ENCODE assay signal across 8 cellular contexts in genomic region chr3:185976977-185977678, GRCh38. TPM values are rescaled to one million over a fixed set of nuclear protein-coding genes. Genes with fewer than 3 reads are reported as not detected.
DNase-seq lines count a peak whose midpoint lies in the region; ATAC-seq and TF ChIP-seq lines count a peak whose summit lies in the region.

No MANE protein-coding gene starts in this region.

- TF ChIP-seq RAD21 in liver (IDR thresholded peaks at IDR 0.05) = peak; percentile 75 to 85

- H3K9ac ChIP-seq in liver (ENCODE audit: low read depth in 1 of 2, low read length in 2 of 2) = no peak overlapping the region

- no peaks in the 10 kb centered on the region for H3K4me1 ChIP-seq in liver (ENCODE audit: control insufficient read depth in 4 of 4, insufficient read depth in 4 of 4, low read length in 3 of 4)

- no peak overlapping the region for H3K4me3 ChIP-seq in AG10803 (ENCODE audit: low read length)
- H3K4me3 ChIP-seq in choroid plexus epithelial cell (ENCODE audit: low read depth, low read length) = no peak overlapping the region
- H3K4me3 ChIP-seq in liver (ENCODE audit: low read depth in 1 of 3, low read length in 3 of 3) = no peak overlapping the region

- ATAC-seq in GM18909 (IDR thresholded peaks at IDR 0.05; ENCODE audit: poor library complexity, unreplicated experiment) (peak; percentile 79), HG03342 (IDR thresholded peaks at IDR 0.05; ENCODE audit: unreplicated experiment) (peak; percentile 88)

- no peaks in the 10 kb centered on the region for H3K9me3 ChIP-seq in liver (ENCODE audit: control insufficient read depth in 4 of 4, low read length in 3 of 4)

- TF ChIP-seq CTCF in AG10803 (conservative IDR thresholded peaks at IDR 0.05; ENCODE audit: low read length) (peak; percentile 96), choroid plexus epithelial cell (conservative IDR thresholded peaks at IDR 0.05; ENCODE audit: low read depth, low read length) (peak; percentile 98), liver (IDR thresholded peaks at IDR 0.05; ENCODE audit: low read depth, low read length, missing input control) (peak; percentile 73)

- WGBS in liver = 45% methylated on average over 6 of the region's 6 CpGs

- H3K36me3 ChIP-seq in liver (ENCODE audit: control insufficient read depth in 4 of 4, insufficient read depth in 3 of 4, low read depth in 1 of 4, low read length in 3 of 4) = no peaks in the 10 kb centered on the region

- DNase-seq in AG10803 (ENCODE audit: low read depth) = peak; percentile 63
- DNase-seq in NCI-H526 (lab: John Stamatoyannopoulos, UW) = peak; percentile 6 to 79
- DNase-seq in activated CD4-positive, alpha-beta T cell treated with anti-CD3 and anti-CD28 coated beads, Interleukin-2, amount 50 U/mL, for 1 hour = peak; percentile 82
- peak; percentile 83 for DNase-seq in choroid plexus epithelial cell (ENCODE audit: low read depth)
- DNase-seq in stimulated activated CD4-positive, alpha-beta T cell treated with anti-CD3 and anti-CD28 coated beads, TNF-alpha, amount 100 ng/mL, for 4 hours (ENCODE audit: low read depth in 3 of 3) = peak; percentile 67 to 80 (median 73)

- no peak overlapping the region for H3K27ac ChIP-seq in liver (ENCODE audit: low read depth in 1 of 2, low read length in 2 of 2)

- H3K27me3 ChIP-seq in liver (ENCODE audit: control insufficient read depth in 4 of 4, insufficient read depth in 4 of 4, low read length in 3 of 4) = no peaks in the 10 kb centered on the region

TF ChIP-seq in liver, 16 proteins besides CTCF, POLR2A, EP300 and RAD21:
- TF ChIP-seq, protein P1, sequence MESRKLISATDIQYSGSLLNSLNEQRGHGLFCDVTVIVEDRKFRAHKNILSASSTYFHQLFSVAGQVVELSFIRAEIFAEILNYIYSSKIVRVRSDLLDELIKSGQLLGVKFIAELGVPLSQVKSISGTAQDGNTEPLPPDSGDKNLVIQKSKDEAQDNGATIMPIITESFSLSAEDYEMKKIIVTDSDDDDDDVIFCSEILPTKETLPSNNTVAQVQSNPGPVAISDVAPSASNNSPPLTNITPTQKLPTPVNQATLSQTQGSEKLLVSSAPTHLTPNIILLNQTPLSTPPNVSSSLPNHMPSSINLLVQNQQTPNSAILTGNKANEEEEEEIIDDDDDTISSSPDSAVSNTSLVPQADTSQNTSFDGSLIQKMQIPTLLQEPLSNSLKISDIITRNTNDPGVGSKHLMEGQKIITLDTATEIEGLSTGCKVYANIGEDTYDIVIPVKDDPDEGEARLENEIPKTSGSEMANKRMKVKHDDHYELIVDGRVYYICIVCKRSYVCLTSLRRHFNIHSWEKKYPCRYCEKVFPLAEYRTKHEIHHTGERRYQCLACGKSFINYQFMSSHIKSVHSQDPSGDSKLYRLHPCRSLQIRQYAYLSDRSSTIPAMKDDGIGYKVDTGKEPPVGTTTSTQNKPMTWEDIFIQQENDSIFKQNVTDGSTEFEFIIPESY (IDR thresholded peaks at IDR 0.05) = no peak
- TF ChIP-seq HNF4G (IDR thresholded peaks at IDR 0.05) (no peak), GABPA (IDR thresholded peaks at IDR 0.05 in 1 of 2, conservative IDR thresholded peaks at IDR 0.05 in 1 of 2) (no peak), JUND (IDR thresholded peaks at IDR 0.05) (no peak), FOXA1 (IDR thresholded peaks at IDR 0.05) (no peak), FOXA2 (IDR thresholded peaks at IDR 0.05) (no peak), SP1 (IDR thresholded peaks at IDR 0.05) (no peak), REST (IDR thresholded peaks at IDR 0.05) (no peak), TAF1 (conservative IDR thresholded peaks at IDR 0.05) (no peak), RXRA (IDR thresholded peaks at IDR 0.05) (no peak), NR2F2 (IDR thresholded peaks at IDR 0.05) (no peak), HNF4A (conservative IDR thresholded peaks at IDR 0.05) (no peak), EGR1 (IDR thresholded peaks at IDR 0.05; ENCODE audit: low read depth in 2 of 2) (no peak)

RNA-seq across cellular contexts. Expression of gene TRA2B, which starts 39.3 kb away (rescaled TPM):
- 100 to 1,000 TPM in 1 of 2 donors, 10 to 100 TPM in 1; 96.2 to 106 TPM for total RNA-seq in liver
- polyA plus RNA-seq in liver = 10 to 100 TPM; 31.8 to 44.5 TPM
